29 cellular contexts compared by ENCODE assay signal in genomic region chr19:13112555-13112954, GRCh38.
"Had no signal": no experiment of that assay in that cellular context is flagged by ENCODE, and none has a peak within 500 bp of the region (broad histone marks: within the 10 kb centered on the region; RNA-seq: fewer than 3 reads in every experiment).

No MANE protein-coding gene starts in this region.

- FAIRE-seq: endometrium, endothelial cell of umbilical vein had no signal

- H3K27ac ChIP-seq: ascending aorta, breast epithelium, cardiac muscle cell, colonic mucosa, epithelial cell of prostate, esophagus squamous epithelium, gastroesophageal sphincter had no signal

- H3K36me3 ChIP-seq: breast epithelium, colonic mucosa had no signal

- H3K4me3 ChIP-seq: ascending aorta, breast epithelium, cardiac muscle cell, colonic mucosa, esophagus squamous epithelium, gastroesophageal sphincter had no signal

- H3K9me3 ChIP-seq: ascending aorta, breast epithelium, colonic mucosa, esophagus squamous epithelium, gastroesophageal sphincter had no signal

- H3K27me3 ChIP-seq: ascending aorta, breast epithelium, cardiac muscle cell, colonic mucosa, esophagus squamous epithelium, gastroesophageal sphincter had no signal

- DNase-seq: activated CD4-positive, alpha-beta memory T cell treated with anti-CD3 and anti-CD28 coated beads, Interleukin-2, amount 10 ng/mL, durations not matched to agents 7 days and 5 days; activated CD4-positive, alpha-beta T cell treated with anti-CD3 and anti-CD28 coated beads for 36 hours; activated CD4-positive, alpha-beta T cell treated with anti-CD3 and anti-CD28 coated beads, Interleukin-2, amount 10 ng/mL, durations not matched to agents 24 days and 14 days; activated CD4-positive, alpha-beta T cell treated with anti-CD3 and anti-CD28 coated beads, Interleukin-2, amount 50 U/mL, for 4 hours; activated CD4-positive, CD25-positive, alpha-beta regulatory T cell; activated CD4-positive, CD25-positive, alpha-beta regulatory T cell treated with anti-CD3 and anti-CD28 coated beads, Interleukin-2, amount 50 U/mL, for 72 hours; activated CD8-positive, alpha-beta memory T cell treated with anti-CD3 and anti-CD28 coated beads, Interleukin-2, amount 50 U/mL, for 48 hours; activated gamma-delta T cell; activated naive CD4-positive, alpha-beta T cell; activated naive CD4-positive, alpha-beta T cell treated with anti-CD3 and anti-CD28 coated beads, Interleukin-2, amount 10 ng/mL, durations not matched to agents 7 days and 5 days; activated naive CD8-positive, alpha-beta T cell treated with anti-CD3 and anti-CD28 coated beads, Interleukin-2, amount 10 ng/mL, durations not matched to agents 7 days and 5 days; activated T-cell treated with anti-CD3 and anti-CD28 coated beads for 4 hours; activated T-cell treated with anti-CD3 and anti-CD28 coated beads, Interleukin-2, amount 50 U/mL, for 24 hours; activated T-cell treated with anti-CD3 and anti-CD28 coated beads, Interleukin-2, amount 50 U/mL, for 72 hours; central memory CD4-positive, alpha-beta T cell; cerebellar nuclear complex; colonic mucosa; effector CD8-positive, alpha-beta T cell; esophagus squamous epithelium; foreskin melanocyte; T-helper 2 cell had no signal

- ATAC-seq: activated CD4-positive, alpha-beta T cell treated with anti-CD3 and anti-CD28 coated beads for 36 hours; activated naive CD4-positive, alpha-beta T cell treated with anti-CD3 and anti-CD28 coated beads, Interleukin-2, amount 50 U/mL, for 72 hours; activated T-cell treated with anti-CD3 and anti-CD28 coated beads, Interleukin-2, amount 50 U/mL, for 72 hours; gastroesophageal sphincter had no signal
